ENCODE assay signal across 24 cellular contexts in the genomic region with DNA sequence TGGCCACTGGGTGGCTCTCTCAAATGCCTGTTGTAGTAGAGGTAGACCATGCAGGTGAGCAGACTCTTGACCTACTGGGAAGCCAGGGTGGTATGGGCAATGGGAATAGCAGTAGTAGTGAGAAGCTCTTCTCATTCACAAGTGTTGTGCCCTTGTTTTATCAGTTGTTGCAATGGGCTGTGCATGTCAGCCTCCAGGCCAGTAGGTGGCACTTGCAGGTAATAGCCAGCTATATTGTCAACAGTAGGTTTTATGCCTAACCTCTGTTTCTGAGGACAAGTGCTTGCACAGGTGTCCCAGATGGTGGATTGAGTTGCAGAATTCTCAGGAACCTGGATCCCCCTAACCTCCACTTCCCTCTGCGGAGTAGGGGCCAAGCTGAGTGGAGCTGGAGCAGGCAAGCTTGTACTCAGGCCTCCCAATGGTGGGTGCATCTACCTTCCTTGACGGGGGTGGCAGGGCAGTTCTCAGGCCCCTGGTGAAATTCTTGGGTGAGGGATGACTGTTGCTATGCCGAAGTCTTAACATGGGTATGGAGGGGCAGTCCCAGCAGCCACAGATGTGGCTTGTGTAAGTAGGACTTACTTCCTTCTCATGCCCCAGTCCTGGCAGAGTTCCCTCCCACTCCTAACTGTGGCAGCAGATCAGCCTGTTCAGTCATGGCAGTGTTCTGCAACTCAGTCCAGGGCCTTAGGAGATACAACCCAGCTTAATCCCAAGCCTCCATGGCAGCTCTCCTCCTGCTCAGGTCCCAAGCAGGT.
DNase-seq lines count a peak whose midpoint lies in the region; ATAC-seq, FAIRE-seq and TF ChIP-seq lines count a peak whose summit lies in the region.
"Had no signal": no experiment of that assay in that cellular context is flagged by ENCODE, and none has a peak within 500 bp of the region (broad histone marks: within the 10 kb centered on the region; RNA-seq: fewer than 3 reads in every experiment).

No MANE protein-coding gene starts in this region.

- H3K27ac ChIP-seq in right cardiac atrium (ENCODE audit: low read length) = no peak overlapping the region
- H3K27ac ChIP-seq in H1 (ENCODE audit: low read depth, low read length) = no peak overlapping the region
- H3K27ac ChIP-seq in substantia nigra (ENCODE audit: low read depth, low read length, poor library complexity, severe bottlenecking) = no peak overlapping the region
- H3K27ac ChIP-seq: A549, dorsolateral prefrontal cortex, RWPE1, upper lobe of left lung had no signal

- no peak for TF ChIP-seq POLR2A in H1 (IDR thresholded peaks at IDR 0.05; ENCODE audit: control extremely low read depth in 1 of 2, low read depth in 2 of 2, low read length in 2 of 2)

- H3K79me2 ChIP-seq in H1 (ENCODE audit: control insufficient read depth in 1 of 2, insufficient read depth in 2 of 2, low read length in 2 of 2) = 0 out of 4 replicates have a peak, but pooled peaks cover 0 to 5% of the 10 kb centered on the region in 2 experiments

- no peaks in the 10 kb centered on the region for H3K9me3 ChIP-seq in right cardiac atrium (ENCODE audit: control insufficient read depth, low read length)
- no peaks in the 10 kb centered on the region for H3K9me3 ChIP-seq in H1 (ENCODE audit: insufficient read depth in 2 of 2, low read depth in 1 of 2, low read length in 1 of 2)
- peaks cover 11% of the 10 kb centered on the region; the same call in 1 of the 2 replicates for H3K9me3 ChIP-seq in HAP-1

- H3K4me2 ChIP-seq in H1 (ENCODE audit: insufficient read depth in 1 of 2, low read depth in 2 of 2, low read length in 2 of 2) = no peak overlapping the region
- H3K4me2 ChIP-seq: A549 had no signal

- H2BK5ac ChIP-seq in H1 (ENCODE audit: low read depth, low read length) = no peak overlapping the region

- no peak overlapping the region for H3K14ac ChIP-seq in H1 (ENCODE audit: insufficient read length)

- 92% methylated on average over 3 of the region's 3 CpGs for WGBS in right cardiac atrium
- WGBS in H1 (ENCODE audit: extremely low coverage in 1 of 2, insufficient coverage in 1 of 2, insufficient read length in 1 of 2, insufficient replicate concordance in 2 of 2, low coverage in 1 of 2, low lambda C conversion rate in 2 of 2, missing lambda C conversion rate in 1 of 2), 2 experiments = 97% methylated on average over 3 of the region's 3 CpGs; no CpG with 5 or more reads in 1 of the 2 experiments

- no peak overlapping the region for H3K4me3 ChIP-seq in right cardiac atrium (ENCODE audit: low read length)
- H3K4me3 ChIP-seq in H1 (ENCODE audit: extremely low read depth in 1 of 4, insufficient read depth in 2 of 4, low read depth in 3 of 4, low read length in 4 of 4) = no peak overlapping the region
- H3K4me3 ChIP-seq in HAP-1 = no peak overlapping the region
- H3K4me3 ChIP-seq: A549, dorsolateral prefrontal cortex, upper lobe of left lung had no signal

- in situ Hi-C loops in HAP-1 (cut with MboI; ENCODE audit: low sequenced_read_pairs) = no loop called here

- no peak overlapping the region for H3K23ac ChIP-seq in H1 (ENCODE audit: insufficient read length)

- no peaks in the 10 kb centered on the region for H3K23me2 ChIP-seq in H1 (ENCODE audit: low read depth, low read length)

- TF ChIP-seq CTCF in H1 (IDR thresholded peaks at IDR 0.05; ENCODE audit: control extremely low read depth in 1 of 3, insufficient read depth in 1 of 3, low read depth in 1 of 3, low read length in 3 of 3) = peak; percentile 14 to 43 (median 29)

- POLR2A ChIA-PET in H1 (lab: Charles Lee; ENCODE audit: partially characterized antibody) = no interaction called here

- H2BK120ac ChIP-seq in H1 (replicated peaks; ENCODE audit: low read depth, low read length) = no peak overlapping the region

- no peak for TF ChIP-seq EP300 in H1 (IDR thresholded peaks at IDR 0.05; ENCODE audit: borderline replicate concordance in 1 of 2, low read depth in 2 of 2, low read length in 2 of 2)

- no peak overlapping the region for H2BK15ac ChIP-seq in H1 (ENCODE audit: low read length)

- no peak overlapping the region for H4K5ac ChIP-seq in H1 (ENCODE audit: insufficient read length, low read depth, low read length)

- DNase-seq in right cardiac atrium (peak in 2 of 3 donors; percentile 9 to 16), cardiac septum (ENCODE audit: low spot score) (no peak), MV-4-11 (lab: John Stamatoyannopoulos, UW) (peak; percentile 49), H1 (ENCODE audit: low read depth in 1 of 2, low spot score in 2 of 2) (no peak), HAP-1 (ENCODE audit: low spot score in 2 of 2) (no peak), DMS 273 (lab: John Stamatoyannopoulos, UW; ENCODE audit: unreplicated experiment) (no peak), OCI-M2 (lab: John Stamatoyannopoulos, UW; ENCODE audit: unreplicated experiment) (no peak), substantia nigra (lab: John Stamatoyannopoulos, UW) (no peak)
- DNase-seq: activated B cell treated with CpG ODN at 0.5 μM for 24 hours; activated CD4-positive, alpha-beta T cell treated with anti-CD3 and anti-CD28 coated beads, Interleukin-2, amount 50 U/mL, for 4 hours; activated CD8-positive, alpha-beta memory T cell treated with anti-CD3 and anti-CD28 coated beads, Interleukin-2, amount 50 U/mL, for 4 hours; DND-41; dorsolateral prefrontal cortex; glutamatergic neuron; KBM-7; NCI-H1105; NCI-H2029; NCI-H2227 treated with DMSO at 0.1 percent for 48 hours; NCI-H69; posterior cingulate gyrus; stimulated activated CD8-positive, alpha-beta memory T cell treated with anti-CD3 and anti-CD28 coated beads, Interleukin-4, amount 100 ng/mL, for 48 hours; upper lobe of left lung had no signal

- H3K79me1 ChIP-seq in H1 (ENCODE audit: low read depth, low read length) = no peaks in the 10 kb centered on the region

- CTCF ChIA-PET in H1 (lab: Charles Lee; ENCODE audit: partially characterized antibody) = interaction anchor here (1.0 to 1.7 kb wide), 4 partner anchors 9 to 18 kb away, joined by 3 to 8 read pairs (median 3); no protein-coding TSS in a partner anchor

- no peak overlapping the region for H3K56ac ChIP-seq in H1 (replicated peaks; ENCODE audit: insufficient read length, low read depth, low read length)

- no peak overlapping the region for H3K18ac ChIP-seq in H1 (ENCODE audit: extremely low read depth, low read length)

- no peak overlapping the region for H3K9ac ChIP-seq in H1 (replicated peaks in 1 of 4; ENCODE audit: extremely low read depth in 1 of 4, low read depth in 3 of 4, low read length in 3 of 4)

- H3K4me1 ChIP-seq in right cardiac atrium (ENCODE audit: control insufficient read depth, insufficient read depth, low read length) = no peaks in the 10 kb centered on the region
- H3K4me1 ChIP-seq in H1 (replicated peaks in 1 of 4; ENCODE audit: control insufficient read depth in 3 of 4, insufficient read depth in 4 of 4, low read length in 3 of 4) = no peaks in the 10 kb centered on the region
- no peaks in the 10 kb centered on the region for H3K4me1 ChIP-seq in HAP-1
- H3K4me1 ChIP-seq: A549, upper lobe of left lung had no signal

- no peak overlapping the region for H4K8ac ChIP-seq in H1 (ENCODE audit: extremely low read depth, insufficient read depth, low read length)

- no peak overlapping the region for H4K91ac ChIP-seq in H1 (replicated peaks; ENCODE audit: insufficient read length, low read length)

- intact Hi-C loops in right cardiac atrium (cut with DNase I) = no loop called here
- intact Hi-C loops in cardiac septum (cut with DNase I) = no loop called here

- no peak overlapping the region for H3K4ac ChIP-seq in H1 (replicated peaks; ENCODE audit: insufficient read length, low read depth, low read length)

- H2BK12ac ChIP-seq in H1 (ENCODE audit: low read depth, low read length) = no peak overlapping the region

- no peak overlapping the region for H2BK20ac ChIP-seq in H1 (ENCODE audit: low read length)

- H3K36me3 ChIP-seq in H1 (ENCODE audit: control insufficient read depth in 2 of 4, insufficient read depth in 4 of 4, low read length in 3 of 4) = no peaks in the 10 kb centered on the region; a peak in 2 of 8 replicates
- H3K36me3 ChIP-seq in HAP-1 (replicated peaks) = no peaks in the 10 kb centered on the region
- H3K36me3 ChIP-seq: upper lobe of left lung had no signal

- FAIRE-seq in H1 (lab: Jason Lieb, UNC) = no peak
- FAIRE-seq: A549 had no signal

- H2AK5ac ChIP-seq in H1 (ENCODE audit: low read depth, low read length) = no peak overlapping the region

- no peak for ATAC-seq in right cardiac atrium
- ATAC-seq: A549 had no signal

- no peaks in the 10 kb centered on the region for H4K20me1 ChIP-seq in H1 (replicated peaks in 1 of 2; ENCODE audit: control insufficient read depth in 1 of 2, insufficient read depth in 2 of 2, low read length in 2 of 2)

- no peak overlapping the region for H2AFZ ChIP-seq in H1 (ENCODE audit: low read length)

- peak in 1 of 2 experiments; percentile 27; a peak in 1 of 4 replicates for TF ChIP-seq RAD21 in H1 (IDR thresholded peaks at IDR 0.05 in 1 of 2, conservative IDR thresholded peaks at IDR 0.05 in 1 of 2; ENCODE audit: low read depth in 2 of 2, low read length in 2 of 2)

- no peaks in the 10 kb centered on the region for H3K27me3 ChIP-seq in right cardiac atrium (ENCODE audit: control insufficient read depth, insufficient read depth)
- no peaks in the 10 kb centered on the region for H3K27me3 ChIP-seq in H1 (replicated peaks in 1 of 4; ENCODE audit: control insufficient read depth in 3 of 4, extremely low read depth in 1 of 4, insufficient read depth in 3 of 4, low read length in 3 of 4)
- no peaks in the 10 kb centered on the region for H3K27me3 ChIP-seq in HAP-1 (ENCODE audit: low read depth)
- H3K27me3 ChIP-seq: dorsolateral prefrontal cortex, upper lobe of left lung had no signal

TF ChIP-seq in H1, 55 proteins besides CTCF, POLR2A, EP300 and RAD21:
- TF ChIP-seq POU5F1 (IDR thresholded peaks at IDR 0.05; ENCODE audit: low read depth, low read length) = no peak
- TF ChIP-seq, protein P1, sequence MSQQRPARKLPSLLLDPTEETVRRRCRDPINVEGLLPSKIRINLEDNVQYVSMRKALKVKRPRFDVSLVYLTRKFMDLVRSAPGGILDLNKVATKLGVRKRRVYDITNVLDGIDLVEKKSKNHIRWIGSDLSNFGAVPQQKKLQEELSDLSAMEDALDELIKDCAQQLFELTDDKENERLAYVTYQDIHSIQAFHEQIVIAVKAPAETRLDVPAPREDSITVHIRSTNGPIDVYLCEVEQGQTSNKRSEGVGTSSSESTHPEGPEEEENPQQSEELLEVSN (IDR thresholded peaks at IDR 0.05) = no peak
- TF ChIP-seq SIRT6 (IDR thresholded peaks at IDR 0.05; ENCODE audit: low read length) = no peak
- no peak for TF ChIP-seq TAF7 (optimal IDR thresholded peaks at IDR 0.05; ENCODE audit: borderline replicate concordance, low read depth, low read length)
- no peak for TF ChIP-seq TBP (IDR thresholded peaks at IDR 0.05; ENCODE audit: low read depth, low read length)
- no peak for TF ChIP-seq SAP30 (IDR thresholded peaks at IDR 0.05; ENCODE audit: insufficient read depth, insufficient replicate concordance, low read length)
- no peak for TF ChIP-seq JUND (IDR thresholded peaks at IDR 0.05; ENCODE audit: low read length)
TF ChIP-seq in H1: peak in this region for 0.

Comparison
In these comparisons a context has a peak if more than half of its experiments do, and no peak if none do; other contexts are left out.
1. DNase-seq: peak in right cardiac atrium (2 of 3) and MV-4-11 (single experiment); none in cardiac septum (single experiment), H1 (0 of 2), HAP-1 (0 of 2), DMS 273 (single experiment), OCI-M2 (single experiment) and substantia nigra (0 of 49).